In the genomic region with DNA sequence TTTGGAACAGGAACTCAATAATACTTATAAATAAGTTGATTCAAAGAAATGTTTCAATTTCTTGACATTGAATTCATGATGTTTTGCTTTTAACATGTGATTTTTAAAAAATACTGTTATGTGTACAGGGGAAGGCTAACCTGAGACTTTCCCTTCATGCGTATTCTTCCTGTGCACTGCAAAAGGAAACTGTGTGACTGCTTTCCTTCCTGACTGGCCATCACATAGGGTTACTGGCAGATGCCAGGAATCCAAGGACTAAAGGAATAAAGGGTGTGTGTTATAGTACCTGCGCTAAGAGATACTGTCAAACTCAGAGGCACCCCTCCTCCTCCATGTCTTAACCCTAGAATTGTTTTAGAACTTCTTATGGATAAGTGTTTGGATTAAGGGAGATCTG, we compare ENCODE assay signal across 16 cellular contexts.
"Had no signal": no experiment of that assay in that cellular context is flagged by ENCODE, and none has a peak within 500 bp of the region (broad histone marks: within the 10 kb centered on the region; RNA-seq: fewer than 3 reads in every experiment).

No MANE protein-coding gene starts in this region.

- H3K9me3 Mint-ChIP-seq: activated T-helper 17 cell treated with anti-CD3 and anti-CD28 coated beads, Interleukin-2, amount 50 U/mL, for 72 hours; T-helper 1 cell treated with Interleukin-12 subunit alpha and Interleukin-12 subunit beta and Interleukin-4 antibody, amounts not matched to agents 30 μg/mL and 1 μg/mL, for 36 hours had no signal

- H3K36me3 Mint-ChIP-seq: stimulated activated effector memory CD8-positive, alpha-beta T cell treated with anti-CD3 and anti-CD28 coated beads, Interleukin-12 subunit alpha, Interleukin-12 subunit beta, amount 100 ng/mL, for 72 hours had no signal

- H3K36me3 ChIP-seq: ovary, right lobe of liver, upper lobe of right lung had no signal

- H3K4me1 ChIP-seq: body of pancreas, right lobe of liver, upper lobe of right lung had no signal

- ATAC-seq: body of pancreas, psoas muscle, upper lobe of right lung had no signal

- H3K9me3 ChIP-seq: body of pancreas, ovary, psoas muscle, right lobe of liver, upper lobe of right lung had no signal

- DNase-seq: activated naive CD4-positive, alpha-beta T cell; activated T-cell treated with anti-CD3 and anti-CD28 coated beads for 4 hours; amygdala; body of pancreas; dorsolateral prefrontal cortex; head of caudate nucleus; mammary epithelial cell; ovary; psoas muscle; right lobe of liver; small intestine; stimulated activated CD4-positive, alpha-beta T cell treated with anti-CD3 and anti-CD28 coated beads, Interleukin-4, amount 100 ng/mL, for 24 hours; upper lobe of right lung had no signal

- H3K4me3 ChIP-seq: body of pancreas, dorsolateral prefrontal cortex, ovary, psoas muscle, right lobe of liver, upper lobe of right lung had no signal

- H3K27ac Mint-ChIP-seq: activated T-helper 17 cell treated with anti-CD3 and anti-CD28 coated beads, Interleukin-2, amount 50 U/mL, for 72 hours; stimulated activated effector memory CD8-positive, alpha-beta T cell treated with anti-CD3 and anti-CD28 coated beads, Interleukin-12 subunit alpha, Interleukin-12 subunit beta, amount 100 ng/mL, for 72 hours; T-helper 1 cell treated with Interleukin-12 subunit alpha and Interleukin-12 subunit beta and Interleukin-4 antibody, amounts not matched to agents 30 μg/mL and 1 μg/mL, for 36 hours had no signal

- H3K27me3 ChIP-seq: body of pancreas, dorsolateral prefrontal cortex, ovary, right lobe of liver, upper lobe of right lung had no signal

- H3K4me3 Mint-ChIP-seq: activated T-helper 17 cell treated with anti-CD3 and anti-CD28 coated beads, Interleukin-2, amount 50 U/mL, for 72 hours; stimulated activated effector memory CD8-positive, alpha-beta T cell treated with anti-CD3 and anti-CD28 coated beads, Interleukin-12 subunit alpha, Interleukin-12 subunit beta, amount 100 ng/mL, for 72 hours; T-helper 1 cell treated with Interleukin-12 subunit alpha and Interleukin-12 subunit beta and Interleukin-4 antibody, amounts not matched to agents 30 μg/mL and 1 μg/mL, for 36 hours had no signal
